In the genomic region with DNA sequence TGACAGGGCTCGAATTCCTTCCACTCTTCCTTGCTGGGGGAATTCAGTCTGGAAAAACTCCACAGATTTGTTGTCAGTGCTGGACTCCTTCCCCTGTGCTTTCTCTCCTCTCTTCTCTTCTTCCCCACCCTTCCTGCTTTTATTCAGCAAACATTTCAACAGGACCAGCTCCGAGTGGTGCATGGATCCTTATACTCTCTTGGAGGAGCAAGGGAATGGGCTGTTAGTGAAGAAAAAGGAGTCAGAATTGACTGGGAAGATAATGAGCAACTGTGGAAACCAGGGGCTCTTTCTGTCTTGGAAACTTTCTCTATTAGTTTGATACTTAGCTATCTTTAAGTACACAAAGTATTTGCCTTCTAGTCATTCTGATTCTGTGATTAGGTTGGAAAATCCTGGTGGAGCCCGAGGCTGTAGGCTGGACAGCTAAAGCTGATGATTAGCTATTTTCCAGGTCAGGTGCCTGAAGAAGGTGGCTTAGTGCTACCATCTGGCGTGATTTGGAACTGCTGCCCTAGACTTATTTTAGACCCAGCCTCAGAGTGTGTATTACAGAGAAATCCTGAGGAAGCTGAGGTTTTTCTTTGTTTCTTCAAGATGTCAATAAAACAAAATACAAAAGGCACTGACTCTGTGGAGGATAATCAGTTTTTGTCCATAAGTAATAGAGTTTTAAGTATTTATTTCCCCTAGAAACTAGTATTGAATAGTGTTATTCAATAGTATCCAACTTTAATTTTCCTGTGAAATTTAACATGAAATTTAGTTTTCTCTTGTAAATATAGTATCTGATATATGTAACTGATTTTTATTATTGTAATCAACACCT, we compare ENCODE assay signal across 1 cellular context.
TF ChIP-seq lines count a peak whose summit lies in the region.

No MANE protein-coding gene starts in this region.

TF ChIP-seq in GM23338, 12 proteins besides CTCF, POLR2A, EP300 and RAD21 (continued from another document):
- TF ChIP-seq, protein P1, sequence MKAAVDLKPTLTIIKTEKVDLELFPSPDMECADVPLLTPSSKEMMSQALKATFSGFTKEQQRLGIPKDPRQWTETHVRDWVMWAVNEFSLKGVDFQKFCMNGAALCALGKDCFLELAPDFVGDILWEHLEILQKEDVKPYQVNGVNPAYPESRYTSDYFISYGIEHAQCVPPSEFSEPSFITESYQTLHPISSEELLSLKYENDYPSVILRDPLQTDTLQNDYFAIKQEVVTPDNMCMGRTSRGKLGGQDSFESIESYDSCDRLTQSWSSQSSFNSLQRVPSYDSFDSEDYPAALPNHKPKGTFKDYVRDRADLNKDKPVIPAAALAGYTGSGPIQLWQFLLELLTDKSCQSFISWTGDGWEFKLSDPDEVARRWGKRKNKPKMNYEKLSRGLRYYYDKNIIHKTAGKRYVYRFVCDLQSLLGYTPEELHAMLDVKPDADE (IDR thresholded peaks at IDR 0.05), result no peak
- TF ChIP-seq ZNF114 (CRISPR knock-in tag; IDR thresholded peaks at IDR 0.05), result no peak
